15 cellular contexts compared by ENCODE assay signal in genomic region chr7:131090866-131091692, GRCh38.
DNase-seq lines count a peak whose midpoint lies in the region; ATAC-seq, FAIRE-seq and TF ChIP-seq lines count a peak whose summit lies in the region.
"Had no signal": no experiment of that assay in that cellular context is flagged by ENCODE, and none has a peak within 500 bp of the region (broad histone marks: within the 10 kb centered on the region; RNA-seq: fewer than 3 reads in every experiment).

No MANE protein-coding gene starts in this region.

- H3K4me3 ChIP-seq in K562, result no peak overlapping the region

- H3K4me3 Mint-ChIP-seq in stimulated activated naive CD8-positive, alpha-beta T cell treated with anti-CD3 and anti-CD28 coated beads, Interleukin-15, Interleukin-2, amounts not matched to agents 100 ng/mL and 50 ng/mL, for 24 hours, result no peak overlapping the region
- H3K4me3 Mint-ChIP-seq in stimulated activated naive CD8-positive, alpha-beta T cell treated with anti-CD3 and anti-CD28 coated beads, Interleukin-15, amount 100 ng/mL, for 72 hours, result no peak overlapping the region
- no peak overlapping the region for H3K4me3 Mint-ChIP-seq in mesothelial cell of epicardium

- 51% methylated on average over 7 of the region's 7 CpGs for WGBS in K562 (ENCODE audit: insufficient coverage, low coverage, missing lambda C conversion rate)

- H2AFZ ChIP-seq in K562 (ENCODE audit: low read depth, low read length), result no peak overlapping the region

- H4K20me1 ChIP-seq in K562 (replicated peaks; ENCODE audit: control insufficient read depth, insufficient read depth, low read length), result 0 out of 2 replicates have a peak, but pooled peaks cover 3% of the 10 kb centered on the region

- TF ChIP-seq POLR2A in K562 (conservative IDR thresholded peaks at IDR 0.05), result no peak

- DNase-seq in stimulated activated naive CD8-positive, alpha-beta T cell treated with anti-CD3 and anti-CD28 coated beads, Interleukin-15, amount 100 ng/mL, for 72 hours, result no peak
- no peak for DNase-seq in K562 (ENCODE audit: extremely low read depth in 1 of 4, low spot score in 3 of 4)
- no peak for DNase-seq in mesothelial cell of epicardium (ENCODE audit: low spot score in 2 of 2, unreplicated experiment in 2 of 2)
- DNase-seq: dorsolateral prefrontal cortex; foreskin keratinocyte; left colon; NCI-H2171; stimulated activated CD4-positive, alpha-beta T cell treated with anti-CD3 and anti-CD28 coated beads, Interleukin-15, amount 100 ng/mL, for 24 hours; stimulated activated CD8-positive, alpha-beta memory T cell treated with anti-CD3 and anti-CD28 coated beads, Interleukin-4, amount 100 ng/mL, for 48 hours had no signal

- no peak for FAIRE-seq in K562 (lab: Jason Lieb, UNC)
- FAIRE-seq: GM18507 had no signal

- POLR2A ChIA-PET in K562 (lab: Yijun Ruan, JAX), result interaction anchor here (0.8 to 1.2 kb wide), 2 partner anchors 14 to 16 kb away, joined by 3 read pairs; no protein-coding TSS in a partner anchor

- H3K9me3 Mint-ChIP-seq in stimulated activated naive CD8-positive, alpha-beta T cell treated with anti-CD3 and anti-CD28 coated beads, Interleukin-15, Interleukin-2, amounts not matched to agents 100 ng/mL and 50 ng/mL, for 24 hours, result no peaks in the 10 kb centered on the region
- H3K9me3 Mint-ChIP-seq in stimulated activated naive CD8-positive, alpha-beta T cell treated with anti-CD3 and anti-CD28 coated beads, Interleukin-15, amount 100 ng/mL, for 72 hours, result no peaks in the 10 kb centered on the region
- no peaks in the 10 kb centered on the region for H3K9me3 Mint-ChIP-seq in mesothelial cell of epicardium

- H3K79me2 ChIP-seq in K562 (ENCODE audit: control insufficient read depth, insufficient read depth, low read length), result no peaks in the 10 kb centered on the region

- BruUV-seq in K562 (replicated peaks; lab: Mats Ljungman, UMichigan), result no TSS peak

- H3K9me3 ChIP-seq in K562 (replicated peaks; ENCODE audit: control insufficient read depth, insufficient read depth, low read depth, low read length), result no peaks in the 10 kb centered on the region

- intact Hi-C loops in K562 (cut with micrococcal nuclease), result no loop called here

- TF ChIP-seq CTCF in K562 (IDR thresholded peaks at IDR 0.05 in 2 of 3, conservative IDR thresholded peaks at IDR 0.05 in 1 of 3; ENCODE audit: insufficient read depth in 2 of 3, low read depth in 1 of 3, low read length in 3 of 3) (no peak), mesothelial cell of epicardium (IDR thresholded peaks at IDR 0.05; ENCODE audit: unreplicated experiment) (no peak)

- H3K27ac Mint-ChIP-seq in stimulated activated naive CD8-positive, alpha-beta T cell treated with anti-CD3 and anti-CD28 coated beads, Interleukin-15, Interleukin-2, amounts not matched to agents 100 ng/mL and 50 ng/mL, for 24 hours, result peak overlapping the region; percentile 36
- H3K27ac Mint-ChIP-seq in stimulated activated naive CD8-positive, alpha-beta T cell treated with anti-CD3 and anti-CD28 coated beads, Interleukin-15, amount 100 ng/mL, for 72 hours, result peak overlapping the region in 1 of 2 donors; percentile 62
- peak overlapping the region; percentile 17 for H3K27ac Mint-ChIP-seq in mesothelial cell of epicardium

- peaks cover 71% of the 10 kb centered on the region for H3K4me1 Mint-ChIP-seq in stimulated activated naive CD8-positive, alpha-beta T cell treated with anti-CD3 and anti-CD28 coated beads, Interleukin-15, Interleukin-2, amounts not matched to agents 100 ng/mL and 50 ng/mL, for 24 hours (ENCODE audit: low read depth)
- peaks cover 58% of the 10 kb centered on the region for H3K4me1 Mint-ChIP-seq in stimulated activated naive CD8-positive, alpha-beta T cell treated with anti-CD3 and anti-CD28 coated beads, Interleukin-15, amount 100 ng/mL, for 72 hours
- H3K4me1 Mint-ChIP-seq in mesothelial cell of epicardium, result peaks cover 21% of the 10 kb centered on the region

- H3K36me3 Mint-ChIP-seq in stimulated activated naive CD8-positive, alpha-beta T cell treated with anti-CD3 and anti-CD28 coated beads, Interleukin-15, Interleukin-2, amounts not matched to agents 100 ng/mL and 50 ng/mL, for 24 hours (ENCODE audit: low read depth), result peaks cover 58% of the 10 kb centered on the region
- H3K36me3 Mint-ChIP-seq in mesothelial cell of epicardium, result no peaks in the 10 kb centered on the region

- no peaks in the 10 kb centered on the region for H3K4me1 ChIP-seq in K562 (replicated peaks in 1 of 2; ENCODE audit: control insufficient read depth in 2 of 2, insufficient read depth in 2 of 2, low read length in 2 of 2)
- H3K4me1 ChIP-seq: foreskin keratinocyte had no signal

- TF ChIP-seq EP300 in K562 (IDR thresholded peaks at IDR 0.05; ENCODE audit: low read length), result no peak

- CTCF ChIA-PET in K562 (lab: Yijun Ruan, JAX; ENCODE audit: low intra/inter-chr PET ratio), result no interaction called here

- no peak overlapping the region for H3K27ac ChIP-seq in K562 (ENCODE audit: extremely low read depth, low read depth, low read length)
- H3K27ac ChIP-seq: foreskin keratinocyte had no signal

- H3K27me3 ChIP-seq in K562 (ENCODE audit: control insufficient read depth in 2 of 2, insufficient read depth in 2 of 2, low read length in 2 of 2), result no peaks in the 10 kb centered on the region
- H3K27me3 ChIP-seq: dorsolateral prefrontal cortex, foreskin keratinocyte had no signal

- TF ChIP-seq RAD21 in K562 (CRISPR knock-in tag; conservative IDR thresholded peaks at IDR 0.05 in 1 of 2, IDR thresholded peaks at IDR 0.05 in 1 of 2), result no peak

- no peak overlapping the region for H3K4me2 ChIP-seq in K562 (ENCODE audit: insufficient read depth, low read length)

- H3K9me1 ChIP-seq in K562 (ENCODE audit: control insufficient read depth, insufficient read depth, low read length), result no peaks in the 10 kb centered on the region

- ATAC-seq in stimulated activated naive CD8-positive, alpha-beta T cell treated with anti-CD3 and anti-CD28 coated beads, Interleukin-15, amount 100 ng/mL, for 72 hours, result no peak
- ATAC-seq in K562 (peak; percentile 46; the same call in 1 of the 3 replicates), GM21825 (IDR thresholded peaks at IDR 0.05; ENCODE audit: unreplicated experiment) (no peak), HG03565 (IDR thresholded peaks at IDR 0.05; ENCODE audit: unreplicated experiment) (no peak), GM18870 (IDR thresholded peaks at IDR 0.05; ENCODE audit: unreplicated experiment) (no peak), HG03095 (IDR thresholded peaks at IDR 0.05; ENCODE audit: unreplicated experiment) (no peak)
- ATAC-seq: foreskin keratinocyte had no signal

- H3K36me3 ChIP-seq in K562 (ENCODE audit: control insufficient read depth, insufficient read depth, low read length), result no peaks in the 10 kb centered on the region

- no peak overlapping the region for H3K9ac ChIP-seq in K562 (ENCODE audit: insufficient read depth in 1 of 2, low read depth in 2 of 2, low read length in 2 of 2)

- H3K27me3 Mint-ChIP-seq in stimulated activated naive CD8-positive, alpha-beta T cell treated with anti-CD3 and anti-CD28 coated beads, Interleukin-15, Interleukin-2, amounts not matched to agents 100 ng/mL and 50 ng/mL, for 24 hours, result no peaks in the 10 kb centered on the region
- no peaks in the 10 kb centered on the region for H3K27me3 Mint-ChIP-seq in stimulated activated naive CD8-positive, alpha-beta T cell treated with anti-CD3 and anti-CD28 coated beads, Interleukin-15, amount 100 ng/mL, for 72 hours
- H3K27me3 Mint-ChIP-seq in mesothelial cell of epicardium (ENCODE audit: low read depth), result no peaks in the 10 kb centered on the region

- in situ Hi-C loops in K562 (cut with MboI), result no loop called here

TF ChIP-seq in K562, 482 proteins besides CTCF, POLR2A, EP300 and RAD21:
- TF ChIP-seq ZNF436 (CRISPR knock-in tag; IDR thresholded peaks at IDR 0.05) (no peak), ZNF766 (CRISPR knock-in tag; conservative IDR thresholded peaks at IDR 0.05) (peak; percentile 99)
TF ChIP-seq in K562: peak in this region for 1.
